ENCODE assay signal across 1 cellular context in the genomic region with DNA sequence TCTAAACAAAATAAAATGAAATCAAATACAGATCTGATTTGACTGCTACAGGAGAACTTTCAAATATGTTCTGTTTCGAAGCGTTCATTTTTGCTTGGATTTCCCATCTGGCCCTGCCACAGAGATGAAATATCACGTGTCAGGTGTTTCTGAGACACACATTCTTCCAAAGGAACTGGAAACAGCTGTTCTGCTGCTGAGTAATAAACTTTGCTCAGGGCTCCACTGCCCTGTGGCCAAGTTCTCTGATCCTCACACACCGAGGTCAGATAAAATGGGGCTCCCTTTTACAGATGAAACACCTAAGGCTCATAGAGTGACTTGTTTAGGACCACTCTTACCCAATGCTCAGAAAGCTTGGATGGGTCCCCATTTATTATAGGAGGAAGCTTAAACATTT.
TF ChIP-seq lines count a peak whose summit lies in the region.

No MANE protein-coding gene starts in this region.

TF ChIP-seq in GM23338, 12 proteins besides CTCF, POLR2A, EP300 and RAD21 (continued from another document):
- TF ChIP-seq, protein P1, sequence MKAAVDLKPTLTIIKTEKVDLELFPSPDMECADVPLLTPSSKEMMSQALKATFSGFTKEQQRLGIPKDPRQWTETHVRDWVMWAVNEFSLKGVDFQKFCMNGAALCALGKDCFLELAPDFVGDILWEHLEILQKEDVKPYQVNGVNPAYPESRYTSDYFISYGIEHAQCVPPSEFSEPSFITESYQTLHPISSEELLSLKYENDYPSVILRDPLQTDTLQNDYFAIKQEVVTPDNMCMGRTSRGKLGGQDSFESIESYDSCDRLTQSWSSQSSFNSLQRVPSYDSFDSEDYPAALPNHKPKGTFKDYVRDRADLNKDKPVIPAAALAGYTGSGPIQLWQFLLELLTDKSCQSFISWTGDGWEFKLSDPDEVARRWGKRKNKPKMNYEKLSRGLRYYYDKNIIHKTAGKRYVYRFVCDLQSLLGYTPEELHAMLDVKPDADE (IDR thresholded peaks at IDR 0.05), result no peak
- TF ChIP-seq, protein P2, sequence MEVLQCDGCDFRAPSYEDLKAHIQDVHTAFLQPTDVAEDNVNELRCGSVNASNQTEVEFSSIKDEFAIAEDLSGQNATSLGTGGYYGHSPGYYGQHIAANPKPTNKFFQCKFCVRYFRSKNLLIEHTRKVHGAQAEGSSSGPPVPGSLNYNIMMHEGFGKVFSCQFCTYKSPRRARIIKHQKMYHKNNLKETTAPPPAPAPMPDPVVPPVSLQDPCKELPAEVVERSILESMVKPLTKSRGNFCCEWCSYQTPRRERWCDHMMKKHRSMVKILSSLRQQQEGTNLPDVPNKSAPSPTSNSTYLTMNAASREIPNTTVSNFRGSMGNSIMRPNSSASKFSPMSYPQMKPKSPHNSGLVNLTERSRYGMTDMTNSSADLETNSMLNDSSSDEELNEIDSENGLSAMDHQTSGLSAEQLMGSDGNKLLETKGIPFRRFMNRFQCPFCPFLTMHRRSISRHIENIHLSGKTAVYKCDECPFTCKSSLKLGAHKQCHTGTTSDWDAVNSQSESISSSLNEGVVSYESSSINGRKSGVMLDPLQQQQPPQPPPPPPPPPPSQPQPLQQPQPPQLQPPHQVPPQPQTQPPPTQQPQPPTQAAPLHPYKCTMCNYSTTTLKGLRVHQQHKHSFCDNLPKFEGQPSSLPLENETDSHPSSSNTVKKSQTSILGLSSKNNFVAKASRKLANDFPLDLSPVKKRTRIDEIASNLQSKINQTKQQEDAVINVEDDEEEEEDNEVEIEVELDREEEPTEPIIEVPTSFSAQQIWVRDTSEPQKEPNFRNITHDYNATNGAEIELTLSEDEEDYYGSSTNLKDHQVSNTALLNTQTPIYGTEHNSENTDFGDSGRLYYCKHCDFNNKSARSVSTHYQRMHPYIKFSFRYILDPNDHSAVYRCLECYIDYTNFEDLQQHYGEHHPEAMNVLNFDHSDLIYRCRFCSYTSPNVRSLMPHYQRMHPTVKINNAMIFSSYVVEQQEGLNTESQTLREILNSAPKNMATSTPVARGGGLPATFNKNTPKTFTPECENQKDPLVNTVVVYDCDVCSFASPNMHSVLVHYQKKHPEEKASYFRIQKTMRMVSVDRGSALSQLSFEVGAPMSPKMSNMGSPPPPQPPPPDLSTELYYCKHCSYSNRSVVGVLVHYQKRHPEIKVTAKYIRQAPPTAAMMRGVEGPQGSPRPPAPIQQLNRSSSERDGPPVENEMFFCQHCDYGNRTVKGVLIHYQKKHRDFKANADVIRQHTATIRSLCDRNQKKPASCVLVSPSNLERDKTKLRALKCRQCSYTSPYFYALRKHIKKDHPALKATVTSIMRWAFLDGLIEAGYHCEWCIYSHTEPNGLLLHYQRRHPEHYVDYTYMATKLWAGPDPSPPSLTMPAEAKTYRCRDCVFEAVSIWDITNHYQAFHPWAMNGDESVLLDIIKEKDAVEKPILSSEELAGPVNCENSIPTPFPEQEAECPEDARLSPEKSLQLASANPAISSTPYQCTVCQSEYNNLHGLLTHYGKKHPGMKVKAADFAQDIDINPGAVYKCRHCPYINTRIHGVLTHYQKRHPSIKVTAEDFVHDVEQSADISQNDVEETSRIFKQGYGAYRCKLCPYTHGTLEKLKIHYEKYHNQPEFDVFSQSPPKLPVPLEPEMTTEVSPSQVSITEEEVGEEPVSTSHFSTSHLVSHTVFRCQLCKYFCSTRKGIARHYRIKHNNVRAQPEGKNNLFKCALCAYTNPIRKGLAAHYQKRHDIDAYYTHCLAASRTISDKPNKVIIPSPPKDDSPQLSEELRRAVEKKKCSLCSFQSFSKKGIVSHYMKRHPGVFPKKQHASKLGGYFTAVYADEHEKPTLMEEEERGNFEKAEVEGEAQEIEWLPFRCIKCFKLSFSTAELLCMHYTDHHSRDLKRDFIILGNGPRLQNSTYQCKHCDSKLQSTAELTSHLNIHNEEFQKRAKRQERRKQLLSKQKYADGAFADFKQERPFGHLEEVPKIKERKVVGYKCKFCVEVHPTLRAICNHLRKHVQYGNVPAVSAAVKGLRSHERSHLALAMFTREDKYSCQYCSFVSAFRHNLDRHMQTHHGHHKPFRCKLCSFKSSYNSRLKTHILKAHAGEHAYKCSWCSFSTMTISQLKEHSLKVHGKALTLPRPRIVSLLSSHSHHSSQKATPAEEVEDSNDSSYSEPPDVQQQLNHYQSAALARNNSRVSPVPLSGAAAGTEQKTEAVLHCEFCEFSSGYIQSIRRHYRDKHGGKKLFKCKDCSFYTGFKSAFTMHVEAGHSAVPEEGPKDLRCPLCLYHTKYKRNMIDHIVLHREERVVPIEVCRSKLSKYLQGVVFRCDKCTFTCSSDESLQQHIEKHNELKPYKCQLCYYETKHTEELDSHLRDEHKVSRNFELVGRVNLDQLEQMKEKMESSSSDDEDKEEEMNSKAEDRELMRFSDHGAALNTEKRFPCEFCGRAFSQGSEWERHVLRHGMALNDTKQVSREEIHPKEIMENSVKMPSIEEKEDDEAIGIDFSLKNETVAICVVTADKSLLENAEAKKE (CRISPR knock-in tag; IDR thresholded peaks at IDR 0.05), result no peak
- TF ChIP-seq ZNF331 (CRISPR knock-in tag; IDR thresholded peaks at IDR 0.05; ENCODE audit: low read depth) (no peak), CREB1 (CRISPR knock-in tag; IDR thresholded peaks at IDR 0.05; ENCODE audit: low read depth) (no peak), ZNF114 (CRISPR knock-in tag; IDR thresholded peaks at IDR 0.05) (no peak), JUNB (IDR thresholded peaks at IDR 0.05; ENCODE audit: unreplicated experiment) (no peak), NANOG (IDR thresholded peaks at IDR 0.05; ENCODE audit: borderline replicate concordance) (no peak), REST (IDR thresholded peaks at IDR 0.05; ENCODE audit: unreplicated experiment) (no peak)
